Comparison of ENCODE assay signal across 8 cellular contexts in genomic region chr2:95389256-95390119, GRCh38. TPM values are rescaled to one million over a fixed set of nuclear protein-coding genes. Genes with fewer than 3 reads are reported as not detected.
DNase-seq lines count a peak whose midpoint lies in the region; ATAC-seq, FAIRE-seq and TF ChIP-seq lines count a peak whose summit lies in the region.

No MANE protein-coding gene starts in this region.

- TF ChIP-seq RAD21 in Ishikawa (IDR thresholded peaks at IDR 0.05; ENCODE audit: low read depth): peak; percentile 83

- no peak overlapping the region for H3K4me3 ChIP-seq in AG09309 (ENCODE audit: control insufficient read depth, low read depth, low read length)

- ATAC-seq in left lobe of liver (peak; percentile 19), HG03280 (IDR thresholded peaks at IDR 0.05; ENCODE audit: unreplicated experiment) (no peak)

- no peak for TF ChIP-seq EP300 in Ishikawa (IDR thresholded peaks at IDR 0.05; ENCODE audit: borderline replicate concordance)

- DNase-seq in AG09309 (ENCODE audit: low read depth) (peak; percentile 5), GM18507 (ENCODE audit: extremely low spot score, insufficient read length, low read depth) (peak; percentile 54), T1000 (lab: John Stamatoyannopoulos, UW) (peak; percentile 60), cerebellum (ENCODE audit: low spot score) (peak; percentile 85), left lobe of liver (ENCODE audit: low spot score) (peak; percentile 63)
- peak; percentile 39 for DNase-seq in stimulated activated CD4-positive, alpha-beta T cell treated with anti-CD3 and anti-CD28 coated beads, Interleukin-4, amount 100 ng/mL, for 24 hours

- no peak for FAIRE-seq in GM18507 (lab: Jason Lieb, UNC)

- peak; percentile 99 for TF ChIP-seq CTCF in AG09309 (IDR thresholded peaks at IDR 0.05; ENCODE audit: control insufficient read depth, insufficient read depth, low read depth, low read length, missing control alignments)

TF ChIP-seq in Ishikawa, 13 proteins besides CTCF, POLR2A, EP300 and RAD21:
- TF ChIP-seq, protein P1, sequence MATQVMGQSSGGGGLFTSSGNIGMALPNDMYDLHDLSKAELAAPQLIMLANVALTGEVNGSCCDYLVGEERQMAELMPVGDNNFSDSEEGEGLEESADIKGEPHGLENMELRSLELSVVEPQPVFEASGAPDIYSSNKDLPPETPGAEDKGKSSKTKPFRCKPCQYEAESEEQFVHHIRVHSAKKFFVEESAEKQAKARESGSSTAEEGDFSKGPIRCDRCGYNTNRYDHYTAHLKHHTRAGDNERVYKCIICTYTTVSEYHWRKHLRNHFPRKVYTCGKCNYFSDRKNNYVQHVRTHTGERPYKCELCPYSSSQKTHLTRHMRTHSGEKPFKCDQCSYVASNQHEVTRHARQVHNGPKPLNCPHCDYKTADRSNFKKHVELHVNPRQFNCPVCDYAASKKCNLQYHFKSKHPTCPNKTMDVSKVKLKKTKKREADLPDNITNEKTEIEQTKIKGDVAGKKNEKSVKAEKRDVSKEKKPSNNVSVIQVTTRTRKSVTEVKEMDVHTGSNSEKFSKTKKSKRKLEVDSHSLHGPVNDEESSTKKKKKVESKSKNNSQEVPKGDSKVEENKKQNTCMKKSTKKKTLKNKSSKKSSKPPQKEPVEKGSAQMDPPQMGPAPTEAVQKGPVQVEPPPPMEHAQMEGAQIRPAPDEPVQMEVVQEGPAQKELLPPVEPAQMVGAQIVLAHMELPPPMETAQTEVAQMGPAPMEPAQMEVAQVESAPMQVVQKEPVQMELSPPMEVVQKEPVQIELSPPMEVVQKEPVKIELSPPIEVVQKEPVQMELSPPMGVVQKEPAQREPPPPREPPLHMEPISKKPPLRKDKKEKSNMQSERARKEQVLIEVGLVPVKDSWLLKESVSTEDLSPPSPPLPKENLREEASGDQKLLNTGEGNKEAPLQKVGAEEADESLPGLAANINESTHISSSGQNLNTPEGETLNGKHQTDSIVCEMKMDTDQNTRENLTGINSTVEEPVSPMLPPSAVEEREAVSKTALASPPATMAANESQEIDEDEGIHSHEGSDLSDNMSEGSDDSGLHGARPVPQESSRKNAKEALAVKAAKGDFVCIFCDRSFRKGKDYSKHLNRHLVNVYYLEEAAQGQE (IDR thresholded peaks at IDR 0.05; ENCODE audit: low read depth): no peak
- TF ChIP-seq FOXM1 (IDR thresholded peaks at IDR 0.05; ENCODE audit: borderline replicate concordance, low read depth) (no peak), TEAD4 (IDR thresholded peaks at IDR 0.05) (no peak), ZBTB7A (IDR thresholded peaks at IDR 0.05; ENCODE audit: low read depth) (no peak), NFIC (IDR thresholded peaks at IDR 0.05) (no peak), YY1 (IDR thresholded peaks at IDR 0.05; ENCODE audit: low read depth) (no peak), EGR1 (IDR thresholded peaks at IDR 0.05) (no peak), TAF1 (IDR thresholded peaks at IDR 0.05; ENCODE audit: low read depth) (no peak), CREB1 (IDR thresholded peaks at IDR 0.05; ENCODE audit: low read depth) (no peak), TCF12 (IDR thresholded peaks at IDR 0.05; ENCODE audit: low read depth) (no peak), MAX (IDR thresholded peaks at IDR 0.05) (no peak), CEBPB (IDR thresholded peaks at IDR 0.05) (no peak)
- TF ChIP-seq, protein P2, sequence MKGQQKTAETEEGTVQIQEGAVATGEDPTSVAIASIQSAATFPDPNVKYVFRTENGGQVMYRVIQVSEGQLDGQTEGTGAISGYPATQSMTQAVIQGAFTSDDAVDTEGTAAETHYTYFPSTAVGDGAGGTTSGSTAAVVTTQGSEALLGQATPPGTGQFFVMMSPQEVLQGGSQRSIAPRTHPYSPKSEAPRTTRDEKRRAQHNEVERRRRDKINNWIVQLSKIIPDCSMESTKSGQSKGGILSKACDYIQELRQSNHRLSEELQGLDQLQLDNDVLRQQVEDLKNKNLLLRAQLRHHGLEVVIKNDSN (IDR thresholded peaks at IDR 0.05): no peak

RNA-seq across cellular contexts. Expression of gene FAHD2A, which starts 13.0 kb away (rescaled TPM):
- total RNA-seq in cerebellum (31.4 TPM), left lobe of liver (75.2 TPM)

Comparison
In these comparisons a context has a peak if more than half of its experiments do, and no peak if none do; other contexts are left out.
1. DNase-seq: peak in every context shown above with its lines; median percentile 85 in cerebellum; 63 in left lobe of liver; 60 in T1000; 54 in GM18507; 39 in stimulated activated CD4-positive, alpha-beta T cell treated with anti-CD3 and anti-CD28 coated beads, Interleukin-4, amount 100 ng/mL, for 24 hours; 5 in AG09309.